10 cellular contexts compared by ENCODE assay signal in genomic region chrX:36869457-36869856, GRCh38.
"Had no signal": no experiment of that assay in that cellular context is flagged by ENCODE, and none has a peak within 500 bp of the region (broad histone marks: within the 10 kb centered on the region; RNA-seq: fewer than 3 reads in every experiment).

No MANE protein-coding gene starts in this region.

- H3K4me1 ChIP-seq: HAP-1 had no signal

- H3K4me3 ChIP-seq: GM23248, HAP-1, K562 had no signal

- H3K9me3 ChIP-seq: HAP-1 had no signal

- DNase-seq: GM23248, GOT3, H7, HFFc6, IMR-90, KG1 had no signal

- FAIRE-seq: K562 had no signal

- H3K27ac ChIP-seq: GM23248, HL-60 had no signal

- ATAC-seq: HCT116, K562 had no signal

- H3K36me3 ChIP-seq: HAP-1 had no signal
